ENCODE assay signal across 19 cellular contexts in the genomic region with DNA sequence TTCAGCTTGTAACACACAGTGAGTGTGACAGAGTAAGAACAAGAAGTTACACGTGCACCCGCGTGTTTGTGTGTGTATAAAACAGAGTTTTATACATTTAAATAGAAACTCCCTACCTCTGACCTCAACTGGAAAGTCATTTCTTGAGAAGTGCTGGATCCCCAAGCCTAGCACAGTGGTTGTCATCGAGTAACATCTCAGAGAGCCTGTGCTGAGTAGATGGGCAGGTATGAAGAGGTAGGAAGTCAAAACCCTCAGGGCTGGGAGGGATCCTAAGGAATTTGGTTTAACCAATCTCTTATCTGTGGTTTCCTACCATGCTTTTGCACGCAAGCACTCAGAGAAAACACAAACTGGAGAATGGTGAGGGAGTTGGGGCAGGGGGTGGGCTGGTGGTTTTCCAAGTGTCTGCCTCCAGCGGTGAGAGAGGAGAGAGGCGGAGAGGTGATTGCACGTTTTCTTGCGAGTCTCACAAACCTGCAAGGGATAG. TPM values are rescaled to one million over a fixed set of nuclear protein-coding genes. Genes with fewer than 3 reads are reported as not detected.
DNase-seq lines count a peak whose midpoint lies in the region; ATAC-seq, FAIRE-seq and TF ChIP-seq lines count a peak whose summit lies in the region.
"Had no signal": no experiment of that assay in that cellular context is flagged by ENCODE, and none has a peak within 500 bp of the region (broad histone marks: within the 10 kb centered on the region; RNA-seq: fewer than 3 reads in every experiment).

No MANE protein-coding gene starts in this region.

- peak; percentile 51 for ATAC-seq in activated CD8-positive, alpha-beta memory T cell treated with anti-CD3 and anti-CD28 coated beads, Interleukin-2, amount 10 ng/mL, durations not matched to agents 7 days and 5 days
- ATAC-seq in HG03378 (IDR thresholded peaks at IDR 0.05; ENCODE audit: unreplicated experiment), result no peak
- ATAC-seq: stimulated activated naive CD8-positive, alpha-beta T cell treated with anti-CD3 and anti-CD28 coated beads, Interleukin-15, amount 100 ng/mL, for 72 hours had no signal

- no peak overlapping the region for H3K27ac ChIP-seq in endodermal cell (ENCODE audit: low read depth, low read length)
- H3K27ac ChIP-seq: ascending aorta, dorsolateral prefrontal cortex, ovary, spleen had no signal

- TF ChIP-seq CTCF in endodermal cell (conservative IDR thresholded peaks at IDR 0.05) (peak; percentile 66), progenitor cell of endocrine pancreas (IDR thresholded peaks at IDR 0.05; ENCODE audit: unreplicated experiment) (peak; percentile 37)

- H3K4me3 Mint-ChIP-seq in activated CD8-positive, alpha-beta memory T cell treated with anti-CD3 and anti-CD28 coated beads, Interleukin-2, amount 10 ng/mL, durations not matched to agents 7 days and 5 days, result no peak overlapping the region
- H3K4me3 Mint-ChIP-seq in endodermal cell (peak overlapping the region; percentile 23), progenitor cell of endocrine pancreas (ENCODE audit: low read depth) (no peak overlapping the region)
- H3K4me3 Mint-ChIP-seq: CD4-positive, alpha-beta T cell; stimulated activated naive CD8-positive, alpha-beta T cell treated with anti-CD3 and anti-CD28 coated beads, Interleukin-15, amount 100 ng/mL, for 72 hours had no signal

- no peak overlapping the region for H3K27ac Mint-ChIP-seq in activated CD8-positive, alpha-beta memory T cell treated with anti-CD3 and anti-CD28 coated beads, Interleukin-2, amount 10 ng/mL, durations not matched to agents 7 days and 5 days
- no peak overlapping the region for H3K27ac Mint-ChIP-seq in endodermal cell
- no peak overlapping the region for H3K27ac Mint-ChIP-seq in progenitor cell of endocrine pancreas
- H3K27ac Mint-ChIP-seq: CD4-positive, alpha-beta T cell had no signal

- no peaks in the 10 kb centered on the region for H3K9me3 ChIP-seq in endodermal cell (ENCODE audit: control insufficient read depth, low read length)
- H3K9me3 ChIP-seq: ovary had no signal

- H3K27me3 Mint-ChIP-seq in activated CD8-positive, alpha-beta memory T cell treated with anti-CD3 and anti-CD28 coated beads, Interleukin-2, amount 10 ng/mL, durations not matched to agents 7 days and 5 days, result peaks cover 75% of the 10 kb centered on the region
- no peaks in the 10 kb centered on the region for H3K27me3 Mint-ChIP-seq in endodermal cell (ENCODE audit: insufficient read depth)
- peaks cover 70% of the 10 kb centered on the region for H3K27me3 Mint-ChIP-seq in progenitor cell of endocrine pancreas

- no peak for FAIRE-seq in RCC 7860 (lab: Jason Lieb, UNC)
- FAIRE-seq: G401.6 had no signal

- H3K27me3 ChIP-seq in endodermal cell (ENCODE audit: control insufficient read depth, insufficient read depth, low read length, poor library complexity, severe bottlenecking), result no peaks in the 10 kb centered on the region
- H3K27me3 ChIP-seq: ascending aorta, ovary had no signal

- H3K36me3 Mint-ChIP-seq in activated CD8-positive, alpha-beta memory T cell treated with anti-CD3 and anti-CD28 coated beads, Interleukin-2, amount 10 ng/mL, durations not matched to agents 7 days and 5 days, result peaks cover 7% of the 10 kb centered on the region
- H3K36me3 Mint-ChIP-seq in endodermal cell (ENCODE audit: low read depth) (peaks cover 8% of the 10 kb centered on the region), progenitor cell of endocrine pancreas (ENCODE audit: insufficient read depth) (no peaks in the 10 kb centered on the region)

- H3K4me3 ChIP-seq in endodermal cell (ENCODE audit: low read length), result peak overlapping the region; percentile 11
- H3K4me3 ChIP-seq: ascending aorta, dorsolateral prefrontal cortex, ovary, spleen had no signal

- H3K36me3 ChIP-seq in endodermal cell (ENCODE audit: control insufficient read depth, insufficient read depth, low read length), result no peaks in the 10 kb centered on the region
- H3K36me3 ChIP-seq: ascending aorta, ovary, spleen had no signal

- peaks cover 36% of the 10 kb centered on the region for H3K4me1 Mint-ChIP-seq in activated CD8-positive, alpha-beta memory T cell treated with anti-CD3 and anti-CD28 coated beads, Interleukin-2, amount 10 ng/mL, durations not matched to agents 7 days and 5 days
- H3K4me1 Mint-ChIP-seq in endodermal cell, result peaks cover 55% of the 10 kb centered on the region
- peaks cover 4% of the 10 kb centered on the region for H3K4me1 Mint-ChIP-seq in progenitor cell of endocrine pancreas (ENCODE audit: low read depth)

- CTCF ChIA-PET in activated CD8-positive, alpha-beta memory T cell treated with anti-CD3 and anti-CD28 coated beads, Interleukin-2, amount 10 ng/mL, durations not matched to agents 7 days and 5 days (lab: Charles Lee), result interaction anchor here (0.7 kb wide), 1 partner anchor 14 kb away, joined by 3 read pairs; no protein-coding TSS in a partner anchor

- DNase-seq in activated CD8-positive, alpha-beta memory T cell treated with anti-CD3 and anti-CD28 coated beads, Interleukin-2, amount 10 ng/mL, durations not matched to agents 7 days and 5 days, result no peak
- no peak for DNase-seq in activated CD8-positive, alpha-beta memory T cell treated with anti-CD3 and anti-CD28 coated beads, Interleukin-2, amount 50 U/mL, for 48 hours
- DNase-seq in RCC 7860 (ENCODE audit: low spot score) (peak; percentile 37), endodermal cell (peak; percentile 84), progenitor cell of endocrine pancreas (ENCODE audit: low spot score, unreplicated experiment) (no peak), NCI-H526 (lab: John Stamatoyannopoulos, UW) (no peak), DMS79 (lab: John Stamatoyannopoulos, UW) (no peak)
- DNase-seq: activated CD4-positive, alpha-beta T cell treated with anti-CD3 and anti-CD28 coated beads for 4 hours; CD4-positive, alpha-beta T cell; dorsolateral prefrontal cortex; NCI-H1694 treated with DMSO at 0.1 percent for 48 hours; NCI-H524; ovary; spleen; stimulated activated naive CD8-positive, alpha-beta T cell treated with anti-CD3 and anti-CD28 coated beads, Interleukin-15, amount 100 ng/mL, for 72 hours had no signal

- 45 to 62% methylated on average over 3 to 6 of the region's 9 CpGs for WGBS in endodermal cell (ENCODE audit: insufficient coverage in 1 of 2, insufficient read length in 1 of 2), 2 experiments

- peaks cover 6% of the 10 kb centered on the region for H3K9me3 Mint-ChIP-seq in activated CD8-positive, alpha-beta memory T cell treated with anti-CD3 and anti-CD28 coated beads, Interleukin-2, amount 10 ng/mL, durations not matched to agents 7 days and 5 days (ENCODE audit: low read depth)
- H3K9me3 Mint-ChIP-seq in endodermal cell, result peaks cover 2% of the 10 kb centered on the region
- H3K9me3 Mint-ChIP-seq in progenitor cell of endocrine pancreas (ENCODE audit: low read depth), result peaks cover 3% of the 10 kb centered on the region
- H3K9me3 Mint-ChIP-seq: CD4-positive, alpha-beta T cell had no signal

- H3K9ac ChIP-seq in endodermal cell (ENCODE audit: extremely low read depth, low read length, poor library complexity, severe bottlenecking), result no peak overlapping the region

- H3K4me1 ChIP-seq in endodermal cell (ENCODE audit: control insufficient read depth, insufficient read depth, low read length), result peaks cover 12% of the 10 kb centered on the region
- H3K4me1 ChIP-seq: ascending aorta, spleen had no signal

RNA-seq across cellular contexts. Expression of a gene that starts 9.2 kb away (rescaled TPM):
- total RNA-seq in activated CD8-positive, alpha-beta memory T cell treated with anti-CD3 and anti-CD28 coated beads, Interleukin-2, amount 10 ng/mL, durations not matched to agents 7 days and 5 days, result under 1 TPM; 0.20 to 0.96 TPM
- total RNA-seq in endodermal cell (10 to 100 TPM; 11.7 to 12.3 TPM), progenitor cell of endocrine pancreas (0.19 and 0.27 TPM in 2 replicates)
- 0.96 TPM for polyA plus RNA-seq in endodermal cell (2013, experiment 1 of 2)
- polyA plus RNA-seq in endodermal cell (2013, experiment 2 of 2), result 0.66 TPM
- total RNA-seq: A673; ascending aorta; CD4-positive, alpha-beta T cell had no signal

Comparison
In these comparisons a context has a peak if more than half of its experiments do, and no peak if none do; other contexts are left out.
1. DNase-seq: peak in RCC 7860 (single experiment) and endodermal cell (single experiment); none in activated CD8-positive, alpha-beta memory T cell treated with anti-CD3 and anti-CD28 coated beads, Interleukin-2, amount 10 ng/mL, durations not matched to agents 7 days and 5 days (single experiment), activated CD8-positive, alpha-beta memory T cell treated with anti-CD3 and anti-CD28 coated beads, Interleukin-2, amount 50 U/mL, for 48 hours (single experiment), progenitor cell of endocrine pancreas (single experiment), NCI-H526 (0 of 2) and DMS79 (single experiment).
2. RNA of a gene that starts 9.2 kb away (total RNA-seq): 11.7 to 12.3 TPM in endodermal cell; 0.20 to 0.96 TPM in activated CD8-positive, alpha-beta memory T cell treated with anti-CD3 and anti-CD28 coated beads, Interleukin-2, amount 10 ng/mL, durations not matched to agents 7 days and 5 days and 0.19 to 0.27 TPM in progenitor cell of endocrine pancreas; every median in the first group is over 4 times any median in the second.